ENCODE assay signal across 7 cellular contexts in the genomic region with DNA sequence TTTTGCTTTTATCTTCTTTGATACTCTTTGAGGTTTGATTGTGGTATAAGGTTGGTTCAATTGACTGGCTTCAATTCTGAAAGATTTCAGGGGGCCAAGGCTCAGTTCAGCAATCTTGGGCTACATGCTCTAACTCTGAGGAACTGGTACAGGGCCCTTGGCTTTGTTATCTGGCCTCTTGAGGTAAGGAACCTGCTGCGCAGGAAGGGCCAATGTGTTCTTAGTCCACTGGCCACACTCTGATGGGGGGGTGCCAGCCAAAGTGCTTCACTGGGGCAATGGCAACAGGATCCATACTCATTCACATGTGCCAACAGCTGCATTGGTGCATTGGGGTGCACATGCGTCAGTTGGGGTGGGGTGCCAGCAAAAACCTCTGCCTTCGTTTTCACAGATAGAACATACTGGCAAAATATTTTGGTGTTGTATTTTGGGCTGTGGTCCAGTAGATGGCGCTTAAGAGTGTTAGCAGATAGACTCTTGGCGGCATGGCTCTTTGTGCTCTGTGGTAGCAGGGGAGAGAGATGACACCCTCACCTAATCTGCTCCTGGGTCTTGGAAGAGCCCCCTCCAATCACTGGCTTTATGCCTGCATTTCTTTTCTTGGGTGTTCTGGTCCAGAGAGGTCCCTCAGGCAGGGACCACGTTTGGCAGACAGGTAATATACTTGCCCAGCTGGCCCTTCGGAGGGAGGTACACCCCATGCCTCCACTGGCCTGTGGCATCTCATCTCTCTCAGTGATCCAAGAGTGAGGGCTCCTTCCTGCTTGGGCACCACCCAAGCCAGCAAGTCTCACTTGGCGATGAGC. TPM values are rescaled to one million over a fixed set of nuclear protein-coding genes. Genes with fewer than 3 reads are reported as not detected.
A peak's percentile ranks its signal among the peaks of the same experiment; 100 is the strongest.
DNase-seq lines count a peak whose midpoint lies in the region; ATAC-seq, FAIRE-seq and TF ChIP-seq lines count a peak whose summit lies in the region.

No MANE protein-coding gene starts in this region.

- 78% methylated on average over 4 of the region's 8 CpGs for WGBS in esophagus muscularis mucosa

- H3K27me3 ChIP-seq in WERI-Rb-1 (ENCODE audit: insufficient read depth, low read depth, severe bottlenecking) = no peaks in the 10 kb centered on the region
- H3K27me3 ChIP-seq in esophagus muscularis mucosa = no peaks in the 10 kb centered on the region

- TF ChIP-seq CTCF in WERI-Rb-1 (IDR thresholded peaks at IDR 0.05; ENCODE audit: low read depth, low read length) = peak; percentile 83
- TF ChIP-seq CTCF in esophagus muscularis mucosa (IDR thresholded peaks at IDR 0.05) = no peak

- H3K27ac ChIP-seq in WERI-Rb-1 = no peak overlapping the region
- H3K27ac ChIP-seq in esophagus muscularis mucosa (replicated peaks in 1 of 4) = no peak overlapping the region

- peak; percentile 69 for FAIRE-seq in GM19239 (lab: Jason Lieb, UNC)

- H3K4me3 ChIP-seq in WERI-Rb-1 (ENCODE audit: low read depth, low read length) (no peak overlapping the region), esophagus muscularis mucosa (no peak overlapping the region)

- TF ChIP-seq EP300 in esophagus muscularis mucosa (IDR thresholded peaks at IDR 0.05) = no peak

- intact Hi-C loops in esophagus muscularis mucosa (cut with DNase I) = no loop called here

- peaks cover 6% of the 10 kb centered on the region for H3K9me3 ChIP-seq in WERI-Rb-1 (ENCODE audit: severe bottlenecking)
- peaks cover 0 to 11% (median 2%) of the 10 kb centered on the region in 4 donors for H3K9me3 ChIP-seq in esophagus muscularis mucosa

- ATAC-seq in HG03571 (IDR thresholded peaks at IDR 0.05; ENCODE audit: unreplicated experiment) (peak; percentile 54), GM19452 (IDR thresholded peaks at IDR 0.05; ENCODE audit: unreplicated experiment) (no peak)

- H3K4me1 ChIP-seq in esophagus muscularis mucosa = no peaks in the 10 kb centered on the region

- DNase-seq in ELF-1 (ENCODE audit: low read depth, low spot score) (peak; percentile 50), GM19239 (ENCODE audit: insufficient read length, low spot score) (no peak), WERI-Rb-1 (peak; percentile 71), lung microvascular endothelial cell (ENCODE audit: low read depth in 2 of 2) (peak; percentile 56 to 61), esophagus muscularis mucosa (ENCODE audit: extremely low spot score) (no peak)

- TF ChIP-seq POLR2A in esophagus muscularis mucosa (IDR thresholded peaks at IDR 0.05; ENCODE audit: low read depth) = no peak

- H3K36me3 ChIP-seq in WERI-Rb-1 (no peaks in the 10 kb centered on the region), esophagus muscularis mucosa (no peaks in the 10 kb centered on the region)

RNA-seq across cellular contexts. Expression of a gene that starts 42.9 kb away (rescaled TPM):
- total RNA-seq in lung microvascular endothelial cell (2.2 TPM in 1 of 2 replicates, not detected in the other), esophagus muscularis mucosa (under 1 TPM in 1 of 4 donors, not detected in 3; under 0.01 TPM)

Comparison
In these comparisons a context has a peak if more than half of its experiments do, and no peak if none do; other contexts are left out.
1. DNase-seq: peak in ELF-1 (single experiment), WERI-Rb-1 (single experiment) and lung microvascular endothelial cell (2 of 2); none in GM19239 (single experiment) and esophagus muscularis mucosa (single experiment).